17 cellular contexts compared by ENCODE assay signal in genomic region chr3:48567090-48567489, GRCh38. TPM values are rescaled to one million over a fixed set of nuclear protein-coding genes. Genes with fewer than 3 reads are reported as not detected.
A peak's percentile ranks its signal among the peaks of the same experiment; 100 is the strongest.
DNase-seq lines count a peak whose midpoint lies in the region; ATAC-seq and TF ChIP-seq lines count a peak whose summit lies in the region.
"Had no signal": no experiment of that assay in that cellular context is flagged by ENCODE, and none has a peak within 500 bp of the region (broad histone marks: within the 10 kb centered on the region; RNA-seq: fewer than 3 reads in every experiment).

No MANE protein-coding gene starts in this region.

- DNase-seq in H9, result no peak
- no peak for DNase-seq in RWPE1 (ENCODE audit: low spot score)
- no peak for DNase-seq in chondrocyte (ENCODE audit: low spot score)
- peak; percentile 86 for DNase-seq in osteoblast (ENCODE audit: insufficient read length, low spot score, missing footprints)
- no peak for DNase-seq in progenitor cell of endocrine pancreas (ENCODE audit: low spot score, unreplicated experiment)
- DNase-seq: EL, NCI-H146, NCI-H2081 treated with DMSO at 0.1 percent for 48 hours, NCI-H2227 treated with DMSO at 0.1 percent for 48 hours, NCI-H526, Right ventricle myocardium superior, SK-N-SH had no signal

- no peak overlapping the region for H3K4me3 ChIP-seq in osteoblast (ENCODE audit: insufficient read depth, low read length)

- H2BK120ac ChIP-seq in H9 (ENCODE audit: low read depth, low read length, poor library complexity, severe bottlenecking), result no peak overlapping the region

- H3K4me2 ChIP-seq in H9 (ENCODE audit: insufficient read depth, insufficient read length, low read length) (no peak overlapping the region), osteoblast (ENCODE audit: insufficient read depth, low read length) (no peak overlapping the region)
- H3K4me2 ChIP-seq: SK-N-SH had no signal

- H3K27ac Mint-ChIP-seq in H9, result peak overlapping the region in 2 of 3 experiments; percentile 80 to 86; a peak in 3 of 7 replicates
- H3K27ac Mint-ChIP-seq in chondrocyte (ENCODE audit: unreplicated experiment), result peak overlapping the region; percentile 51
- H3K27ac Mint-ChIP-seq in progenitor cell of endocrine pancreas, result no peak overlapping the region
- H3K27ac Mint-ChIP-seq: B cell had no signal

- no peak overlapping the region for H2BK5ac ChIP-seq in H9 (ENCODE audit: insufficient read length, low read length)

- H3K79me2 ChIP-seq in H9 (ENCODE audit: insufficient read depth, low read length), result no peaks in the 10 kb centered on the region
- H3K79me2 ChIP-seq in osteoblast (ENCODE audit: insufficient read depth, low read length), result no peaks in the 10 kb centered on the region

- no peak overlapping the region for H3K18ac ChIP-seq in H9 (ENCODE audit: insufficient read length, low read depth, low read length)

- H4K8ac ChIP-seq in H9 (replicated peaks; ENCODE audit: insufficient read length, low read depth, low read length), result no peak overlapping the region

- H3K79me1 ChIP-seq in H9 (ENCODE audit: insufficient read depth, low read depth, low read length, poor library complexity, severe bottlenecking), result no peaks in the 10 kb centered on the region

- ATAC-seq in GM18870 (IDR thresholded peaks at IDR 0.05; ENCODE audit: unreplicated experiment) (no peak), HG02678 (IDR thresholded peaks at IDR 0.05; ENCODE audit: unreplicated experiment) (no peak)

- H3K27ac ChIP-seq in H9 (ENCODE audit: insufficient read length, low read depth, low read length) (no peak overlapping the region), RWPE1 (peak overlapping the region; percentile 100), osteoblast (ENCODE audit: low read depth, low read length) (no peak overlapping the region)

- no peak overlapping the region for H3K4ac ChIP-seq in H9 (ENCODE audit: low read depth, low read length)

- no peak overlapping the region for H3K23ac ChIP-seq in H9 (ENCODE audit: insufficient read length, low read depth, low read length)

- WGBS in H9 (ENCODE audit: extremely low coverage, insufficient read length, low lambda C conversion rate), result no CpG with 5 or more reads among the region's 5 CpGs

- H3K9ac ChIP-seq in H9 (ENCODE audit: extremely low read depth, insufficient read length, low read length), result no peak overlapping the region
- H3K9ac ChIP-seq: SK-N-SH had no signal

- H2AFZ ChIP-seq in H9 (ENCODE audit: low read length), result no peak overlapping the region
- H2AFZ ChIP-seq in osteoblast (ENCODE audit: low read length), result no peak overlapping the region

- POLR2A ChIA-PET in RWPE1 (lab: Yijun Ruan, JAX; ENCODE audit: low non-redundant PET), result interaction anchor here (0.6 kb wide), 1 partner anchor 57 kb away, joined by 6 read pairs; no protein-coding TSS in a partner anchor

- H3T11ph ChIP-seq in H9 (ENCODE audit: low read length), result no peak overlapping the region

- no peaks in the 10 kb centered on the region for H3K36me3 ChIP-seq in osteoblast (ENCODE audit: insufficient read depth, low read length)

- H3K4me1 Mint-ChIP-seq in H9 (peaks cover 16 to 18% of the 10 kb centered on the region in 2 experiments), chondrocyte (ENCODE audit: low read depth) (peaks cover 45% of the 10 kb centered on the region), progenitor cell of endocrine pancreas (ENCODE audit: low read depth) (no peaks in the 10 kb centered on the region)
- H3K4me1 Mint-ChIP-seq: B cell had no signal

- H3K27me3 Mint-ChIP-seq in H9 (ENCODE audit: low read depth) (no peaks in the 10 kb centered on the region), chondrocyte (ENCODE audit: low read depth) (no peaks in the 10 kb centered on the region), progenitor cell of endocrine pancreas (peaks cover 3% of the 10 kb centered on the region)
- H3K27me3 Mint-ChIP-seq: B cell had no signal

- H3K27me3 ChIP-seq in H9 (ENCODE audit: insufficient read depth, low read length), result no peaks in the 10 kb centered on the region
- H3K27me3 ChIP-seq in osteoblast (ENCODE audit: insufficient read depth, low read length), result no peaks in the 10 kb centered on the region

- no peak overlapping the region for H3K4me3 Mint-ChIP-seq in H9
- no peak overlapping the region for H3K4me3 Mint-ChIP-seq in chondrocyte (ENCODE audit: unreplicated experiment)
- no peak overlapping the region for H3K4me3 Mint-ChIP-seq in progenitor cell of endocrine pancreas (ENCODE audit: low read depth)
- H3K4me3 Mint-ChIP-seq: B cell had no signal

- no peaks in the 10 kb centered on the region for H4K20me1 ChIP-seq in H9 (ENCODE audit: control insufficient read depth, insufficient read depth, insufficient read length)
- H4K20me1 ChIP-seq in osteoblast (ENCODE audit: insufficient read depth, low read length), result no peaks in the 10 kb centered on the region

- no peak for TF ChIP-seq CTCF in H9 (conservative IDR thresholded peaks at IDR 0.05)
- no peak for TF ChIP-seq CTCF in RWPE1 (conservative IDR thresholded peaks at IDR 0.05; ENCODE audit: low read depth)
- TF ChIP-seq CTCF in chondrocyte (IDR thresholded peaks at IDR 0.05), result no peak
- no peak for TF ChIP-seq CTCF in osteoblast (IDR thresholded peaks at IDR 0.05; ENCODE audit: extremely low read depth, low read depth, low read length)
- TF ChIP-seq CTCF in progenitor cell of endocrine pancreas (IDR thresholded peaks at IDR 0.05; ENCODE audit: unreplicated experiment), result no peak

- no peaks in the 10 kb centered on the region for H3K9me3 ChIP-seq in H9 (ENCODE audit: control insufficient read depth, low read depth, low read length)
- H3K9me3 ChIP-seq in osteoblast (ENCODE audit: low read depth, low read length), result no peaks in the 10 kb centered on the region
- H3K9me3 ChIP-seq: SK-N-SH had no signal

- no peaks in the 10 kb centered on the region for H3K23me2 ChIP-seq in H9 (ENCODE audit: insufficient read length, low read depth, low read length, poor library complexity, severe bottlenecking)

- H3K9me3 Mint-ChIP-seq in H9 (no peaks in the 10 kb centered on the region; a peak in 1 of 5 replicates), chondrocyte (ENCODE audit: low read depth) (no peaks in the 10 kb centered on the region), progenitor cell of endocrine pancreas (ENCODE audit: low read depth) (no peaks in the 10 kb centered on the region)

- no peak overlapping the region for H2AK5ac ChIP-seq in H9 (ENCODE audit: insufficient read length, low read length)

- H4K5ac ChIP-seq in H9 (ENCODE audit: insufficient read length, low read depth, low read length), result no peak overlapping the region

- H3K4me1 ChIP-seq in H9 (ENCODE audit: insufficient read depth, low read length) (no peaks in the 10 kb centered on the region; the same call in 1 of the 2 replicates), osteoblast (ENCODE audit: insufficient read depth, low read length) (peaks cover 34% of the 10 kb centered on the region)

- H3K56ac ChIP-seq in H9 (ENCODE audit: insufficient read length, low read depth, low read length), result no peak overlapping the region

- H3K36me3 Mint-ChIP-seq in H9 (ENCODE audit: insufficient read depth in 1 of 3, low read depth in 3 of 3) (peaks cover 0 to 18% (median 0%) of the 10 kb centered on the region in 3 experiments; a peak in 3 of 7 replicates), chondrocyte (ENCODE audit: low read depth) (peaks cover 7% of the 10 kb centered on the region), progenitor cell of endocrine pancreas (ENCODE audit: insufficient read depth) (no peaks in the 10 kb centered on the region)

- CTCF ChIA-PET in RWPE1 (lab: Yijun Ruan, JAX), result no interaction called here

- H3K14ac ChIP-seq in H9 (ENCODE audit: insufficient read depth, low read length), result no peak overlapping the region

- H2BK15ac ChIP-seq in H9 (ENCODE audit: low read depth, low read length), result no peak overlapping the region

- H2BK12ac ChIP-seq in H9 (ENCODE audit: insufficient read length, low read depth, low read length), result no peak overlapping the region

- H4K91ac ChIP-seq in H9 (ENCODE audit: insufficient read length, low read depth, low read length), result no peak overlapping the region

- no peak overlapping the region for H2BK20ac ChIP-seq in H9 (ENCODE audit: low read depth, low read length, poor library complexity, severe bottlenecking)

RNA-seq across cellular contexts. Expression of gene UCN2, which starts 3.5 kb away (rescaled TPM):
- total RNA-seq in H9 (2021) (0.42 and 0.68 TPM in 2 replicates), chondrocyte (1.6 to 3.4 TPM (median 3.3 TPM) in 3 replicates), osteoblast (0.29 and 0.72 TPM in 2 replicates), progenitor cell of endocrine pancreas (1.2 and 1.4 TPM in 2 replicates)
- total RNA-seq: B cell, H1, Right ventricle myocardium superior had no signal

RNA-seq across cellular contexts. Expression of gene PFKFB4, which starts 10.5 kb away (rescaled TPM):
- 12.3 and 13.9 TPM in 2 replicates for total RNA-seq in H9 (2021)
- 14.6 to 23.2 TPM (median 19.9 TPM) in 3 replicates for total RNA-seq in chondrocyte
- total RNA-seq in osteoblast, result 12.3 and 12.4 TPM in 2 replicates
- total RNA-seq in progenitor cell of endocrine pancreas, result 39.7 and 45.0 TPM in 2 replicates

RNA-seq across cellular contexts. Expression of gene COL7A1, which starts 28.0 kb away (rescaled TPM):
- total RNA-seq in H9 (2021) (20.2 and 22.9 TPM in 2 replicates), chondrocyte (15.9 to 36.6 TPM (median 36.5 TPM) in 3 replicates), osteoblast (12.7 and 21.4 TPM in 2 replicates), progenitor cell of endocrine pancreas (31.5 and 38.4 TPM in 2 replicates)

RNA-seq across cellular contexts. Expression of gene UQCRC1, which starts 42.4 kb away (rescaled TPM):
- 285 and 299 TPM in 2 replicates for total RNA-seq in H9 (2021)
- total RNA-seq in chondrocyte, result 223 to 258 TPM (median 233 TPM) in 3 replicates
- total RNA-seq in osteoblast, result 299 and 308 TPM in 2 replicates
- 209 and 219 TPM in 2 replicates for total RNA-seq in progenitor cell of endocrine pancreas

RNA-seq across cellular contexts. Expression of gene TMEM89, which starts 54.5 kb away (rescaled TPM):
- 0.70 and 0.74 TPM in 2 replicates for total RNA-seq in H9 (2021)
- total RNA-seq in chondrocyte, result 0.70 TPM in 1 of 3 replicates, not detected in the others
- 0.59 TPM in 1 of 2 replicates, not detected in the other for total RNA-seq in osteoblast
- 0.49 TPM in 1 of 2 replicates, not detected in the other for total RNA-seq in progenitor cell of endocrine pancreas
- total RNA-seq: B cell, H1, HT1080, Right ventricle myocardium superior had no signal
